In the genomic region with DNA sequence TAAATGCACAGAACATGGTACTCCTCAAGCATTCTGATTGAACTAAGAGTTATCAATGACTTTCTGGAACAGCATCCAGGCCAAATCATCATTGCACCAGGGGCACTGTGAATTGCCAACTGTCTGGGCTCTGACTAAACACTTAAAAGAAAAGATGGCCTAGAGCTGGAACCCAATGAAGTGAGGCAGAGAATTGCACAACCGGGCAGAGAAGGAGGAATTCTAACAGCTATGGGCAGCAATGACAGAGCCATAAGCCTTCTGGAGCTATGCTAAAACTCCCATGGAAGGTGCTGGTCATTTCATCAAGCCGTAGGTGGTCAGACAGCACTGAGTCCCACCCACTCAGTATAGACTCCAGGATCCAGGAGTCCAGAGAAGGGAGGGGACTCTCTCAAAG, we compare ENCODE assay signal across 17 cellular contexts. TPM values are rescaled to one million over a fixed set of nuclear protein-coding genes. Genes with fewer than 3 reads are reported as not detected.
DNase-seq lines count a peak whose midpoint lies in the region; TF ChIP-seq lines count a peak whose summit lies in the region.
"Had no signal": no experiment of that assay in that cellular context is flagged by ENCODE, and none has a peak within 500 bp of the region (broad histone marks: within the 10 kb centered on the region; RNA-seq: fewer than 3 reads in every experiment).

No MANE protein-coding gene starts in this region.

- H3K9ac ChIP-seq in trophoblast cell (ENCODE audit: low read length), result no peak overlapping the region

- H2AK5ac ChIP-seq in trophoblast cell (ENCODE audit: low read length), result no peak overlapping the region

- H3K4me1 ChIP-seq in trophoblast cell (ENCODE audit: control insufficient read depth in 1 of 2, insufficient read depth in 2 of 2, low read length in 2 of 2), result no peaks in the 10 kb centered on the region

- H3K9me3 ChIP-seq in trophoblast cell (ENCODE audit: insufficient read depth, low read depth, low read length), result peaks cover 2% of the 10 kb centered on the region

- H2BK12ac ChIP-seq in trophoblast cell (ENCODE audit: low read length), result no peak overlapping the region

- no peaks in the 10 kb centered on the region for H3K79me1 ChIP-seq in trophoblast cell (ENCODE audit: low read length)

- H3K4me3 ChIP-seq in fibroblast of mammary gland (ENCODE audit: control insufficient read depth, low read depth, low read length), result no peak overlapping the region
- no peak overlapping the region for H3K4me3 ChIP-seq in trophoblast cell (ENCODE audit: low read depth, low read length)
- H3K4me3 ChIP-seq: GM23338 had no signal

- H2AFZ ChIP-seq in trophoblast cell (ENCODE audit: insufficient read depth, low read length, poor library complexity), result no peak overlapping the region
- H2AFZ ChIP-seq: GM23338 had no signal

- no peak overlapping the region for H2BK120ac ChIP-seq in trophoblast cell (ENCODE audit: insufficient read depth, low read length, poor library complexity)

- no peak overlapping the region for H4K8ac ChIP-seq in trophoblast cell (ENCODE audit: low read depth, low read length)

- no peak overlapping the region for H4K12ac ChIP-seq in trophoblast cell (ENCODE audit: low read depth, low read length)

- H3K18ac ChIP-seq in trophoblast cell (ENCODE audit: low read length), result no peak overlapping the region

- no peak overlapping the region for H4K91ac ChIP-seq in trophoblast cell (ENCODE audit: low read depth, low read length)

- no peak overlapping the region for H3K23ac ChIP-seq in trophoblast cell (ENCODE audit: low read length)

- no peaks in the 10 kb centered on the region for H3K27me3 ChIP-seq in trophoblast cell (ENCODE audit: insufficient read depth, low read length)

- no peak for TF ChIP-seq CTCF in fibroblast of mammary gland (conservative IDR thresholded peaks at IDR 0.05; ENCODE audit: control insufficient read depth, insufficient read depth, low read depth, low read length)

- H3K79me2 ChIP-seq in trophoblast cell (ENCODE audit: control insufficient read depth, insufficient read depth, low read length, poor library complexity), result no peaks in the 10 kb centered on the region

- no CpG with 5 or more reads among the region's 2 CpGs for WGBS in trophoblast cell (ENCODE audit: extremely low coverage, insufficient coverage, insufficient read length)

- H3K27ac ChIP-seq in trophoblast cell (ENCODE audit: low read depth, low read length), result no peak overlapping the region
- H3K27ac ChIP-seq: HL-60 had no signal

- H2BK5ac ChIP-seq in trophoblast cell (ENCODE audit: low read depth, low read length, poor library complexity), result no peak overlapping the region

- H3K4me2 ChIP-seq in trophoblast cell (ENCODE audit: low read length), result no peak overlapping the region
- H3K4me2 ChIP-seq: GM23338 had no signal

- peak; percentile 22 for DNase-seq in EH (ENCODE audit: low read depth)
- peak; percentile 14 for DNase-seq in amniotic epithelial cell (ENCODE audit: low read depth)
- peak; percentile 20 for DNase-seq in fibroblast of mammary gland (ENCODE audit: low read depth)
- DNase-seq in trophoblast cell, result peak; percentile 27 to 45
- DNase-seq in HuH-7 (ENCODE audit: low spot score), result no peak
- DNase-seq in NCI-H2196 treated with DMSO at 0.1 percent for 48 hours (lab: John Stamatoyannopoulos, UW; ENCODE audit: unreplicated experiment), result no peak
- DNase-seq in OCI-M1 (lab: John Stamatoyannopoulos, UW), result no peak
- DNase-seq in stimulated activated CD4-positive, alpha-beta T cell treated with anti-CD3 and anti-CD28 coated beads, Interleukin-4, amount 100 ng/mL, for 4 hours, result no peak
- DNase-seq: ACHN; CD8-positive, alpha-beta T cell; COR-L47; DMS153; DMS79 treated with DMSO at 0.1 percent for 48 hours; GDM1; H7 had no signal

- peaks cover 0 to 2% of the 10 kb centered on the region in 2 experiments for H3K36me3 ChIP-seq in trophoblast cell (ENCODE audit: control insufficient read depth in 1 of 2, insufficient read depth in 2 of 2, low read length in 2 of 2)

- no peak overlapping the region for H3K14ac ChIP-seq in trophoblast cell (ENCODE audit: low read length)

- no peak overlapping the region for H3K4ac ChIP-seq in trophoblast cell (ENCODE audit: low read depth, low read length)

RNA-seq across cellular contexts. Expression of a gene that starts 48.1 kb away (rescaled TPM):
- 9.8 and 10.8 TPM in 2 replicates for polyA plus RNA-seq in trophoblast cell (2013)

Comparison
In these comparisons a context has a peak if more than half of its experiments do, and no peak if none do; other contexts are left out.
1. DNase-seq: peak in EH (single experiment), amniotic epithelial cell (single experiment), fibroblast of mammary gland (single experiment) and trophoblast cell (2 of 2); none in HuH-7 (single experiment), NCI-H2196 treated with DMSO at 0.1 percent for 48 hours (single experiment), OCI-M1 (single experiment) and stimulated activated CD4-positive, alpha-beta T cell treated with anti-CD3 and anti-CD28 coated beads, Interleukin-4, amount 100 ng/mL, for 4 hours (0 of 2).